ENCODE assay signal across 29 cellular contexts in the genomic region with DNA sequence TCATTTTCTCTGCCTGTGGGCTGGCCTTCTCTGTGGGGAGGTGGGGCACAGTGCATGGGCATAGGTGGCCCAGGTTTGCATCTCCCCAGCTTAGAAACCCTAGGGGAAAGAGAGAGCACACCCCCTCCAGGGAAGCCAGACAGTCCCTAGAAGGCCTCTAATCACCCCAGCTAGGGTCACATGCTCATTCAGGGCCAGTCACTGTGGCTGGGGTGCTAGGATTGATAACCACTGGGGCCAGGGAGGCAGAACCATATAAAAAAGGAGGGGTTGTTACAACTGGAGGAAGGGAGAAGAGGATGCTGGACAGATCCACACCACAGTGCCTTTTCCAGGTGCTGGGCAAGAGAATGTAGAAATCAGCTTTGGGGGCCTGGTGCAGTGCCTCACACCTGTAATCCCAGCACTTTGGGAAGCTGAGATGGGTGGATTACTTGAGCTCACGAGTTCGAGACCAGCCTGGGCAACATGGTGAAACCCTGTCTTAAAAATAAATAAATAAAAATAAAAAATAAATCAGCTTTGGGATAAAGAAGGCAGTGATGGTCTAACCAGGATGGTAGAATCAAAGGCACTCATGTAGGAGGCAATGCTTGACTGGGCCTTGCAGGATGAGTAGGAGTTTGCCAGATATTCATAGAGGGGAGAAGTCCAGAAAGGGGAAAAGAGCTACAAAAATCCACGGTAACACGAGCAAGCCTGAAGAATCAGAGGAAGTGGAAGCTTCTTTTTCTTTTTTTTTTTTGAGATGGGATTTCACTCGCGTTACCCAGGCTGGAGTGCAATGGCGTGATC. TPM values are rescaled to one million over a fixed set of nuclear protein-coding genes. Genes with fewer than 3 reads are reported as not detected.
"Had no signal": no experiment of that assay in that cellular context is flagged by ENCODE, and none has a peak within 500 bp of the region (broad histone marks: within the 10 kb centered on the region; RNA-seq: fewer than 3 reads in every experiment).

No MANE protein-coding gene starts in this region.

- H3K36me3 Mint-ChIP-seq: activated naive CD8-positive, alpha-beta T cell; memory B cell; stimulated activated memory B cell treated with anti-CD40 and anti-IgM and Interleukin-4, amounts not matched to agents 10 μg/mL and 1 μg/mL and 100 μg/mL, for 72 hours had no signal

- H3K4me3 ChIP-seq: adrenal gland, ascending aorta, esophagus squamous epithelium, gastroesophageal sphincter, heart left ventricle, sigmoid colon, smooth muscle cell, stomach, suprapubic skin, tibial nerve, vagina had no signal

- H3K4me1 ChIP-seq: adrenal gland, ascending aorta, gastroesophageal sphincter, sigmoid colon, suprapubic skin, tibial nerve, vagina had no signal

- DNase-seq: activated T-cell treated with anti-CD3 and anti-CD28 coated beads, Interleukin-2, amount 50 U/mL, for 1 hour; adrenal gland; central memory CD4-positive, alpha-beta T cell; effector memory CD4-positive, alpha-beta T cell; esophagus squamous epithelium; heart left ventricle; left colon; nucleus accumbens; sigmoid colon; stimulated activated CD4-positive, alpha-beta T cell treated with anti-CD3 and anti-CD28 coated beads, Interleukin-15, amount 100 ng/mL, for 24 hours; stomach; T1000 had no signal

- FAIRE-seq: colon, keratinocyte had no signal

- H3K27me3 ChIP-seq: adrenal gland, ascending aorta, esophagus squamous epithelium, gastroesophageal sphincter, heart left ventricle, sigmoid colon, stomach, suprapubic skin, tibial nerve, vagina had no signal

- H3K4me2 ChIP-seq: smooth muscle cell had no signal

- H3K4me1 Mint-ChIP-seq: activated T-helper 17 cell treated with anti-CD3 and anti-CD28 coated beads, Interleukin-2, amount 50 U/mL, for 72 hours; memory B cell; stimulated activated memory B cell treated with anti-CD40 and anti-IgM and Interleukin-4, amounts not matched to agents 10 μg/mL and 1 μg/mL and 100 μg/mL, for 72 hours; WTC11 had no signal

- H3K9me3 ChIP-seq: adrenal gland, ascending aorta, esophagus squamous epithelium, gastroesophageal sphincter, heart left ventricle, sigmoid colon, stomach, suprapubic skin, tibial nerve, vagina had no signal

- ATAC-seq: activated T-helper 17 cell treated with anti-CD3 and anti-CD28 coated beads, Interleukin-2, amount 50 U/mL, for 72 hours; gastroesophageal sphincter; heart left ventricle; left colon; stimulated activated memory B cell treated with anti-CD40 and anti-IgM and Interleukin-4, amounts not matched to agents 10 μg/mL and 1 μg/mL and 100 μg/mL, for 72 hours; WTC11 had no signal

- H3K27ac ChIP-seq: adrenal gland, esophagus squamous epithelium, gastroesophageal sphincter, heart left ventricle, sigmoid colon, suprapubic skin, tibial nerve, vagina had no signal

- H3K27me3 Mint-ChIP-seq: activated naive CD8-positive, alpha-beta T cell; activated T-helper 17 cell treated with anti-CD3 and anti-CD28 coated beads, Interleukin-2, amount 50 U/mL, for 72 hours had no signal

- H3K27ac Mint-ChIP-seq: activated naive CD8-positive, alpha-beta T cell; activated T-helper 17 cell treated with anti-CD3 and anti-CD28 coated beads, Interleukin-2, amount 50 U/mL, for 72 hours; memory B cell; stimulated activated memory B cell treated with anti-CD40 and anti-IgM and Interleukin-4, amounts not matched to agents 10 μg/mL and 1 μg/mL and 100 μg/mL, for 72 hours; WTC11 had no signal

- H3K9me3 Mint-ChIP-seq: activated T-helper 17 cell treated with anti-CD3 and anti-CD28 coated beads, Interleukin-2, amount 50 U/mL, for 72 hours; memory B cell; stimulated activated memory B cell treated with anti-CD40 and anti-IgM and Interleukin-4, amounts not matched to agents 10 μg/mL and 1 μg/mL and 100 μg/mL, for 72 hours; WTC11 had no signal

- H3K4me3 Mint-ChIP-seq: activated naive CD8-positive, alpha-beta T cell; activated T-helper 17 cell treated with anti-CD3 and anti-CD28 coated beads, Interleukin-2, amount 50 U/mL, for 72 hours; memory B cell; stimulated activated memory B cell treated with anti-CD40 and anti-IgM and Interleukin-4, amounts not matched to agents 10 μg/mL and 1 μg/mL and 100 μg/mL, for 72 hours; WTC11 had no signal

RNA-seq across cellular contexts. Expression of gene FBLIM1, which starts 19.5 kb away (rescaled TPM):
- total RNA-seq: activated T-helper 17 cell treated with anti-CD3 and anti-CD28 coated beads, Interleukin-2, amount 50 U/mL, for 72 hours had no signal

RNA-seq across cellular contexts. Expression of gene UQCRHL, which starts 29.3 kb away (rescaled TPM):
- total RNA-seq: ascending aorta had no signal

RNA-seq across cellular contexts. Expression of gene TMEM82, which starts 35.8 kb away (rescaled TPM):
- total RNA-seq: activated T-helper 17 cell treated with anti-CD3 and anti-CD28 coated beads, Interleukin-2, amount 50 U/mL, for 72 hours; ascending aorta; esophagus squamous epithelium; gastroesophageal sphincter; heart left ventricle; lower leg skin; myocyte; renal cortical epithelial cell; smooth muscle cell; suprapubic skin; tibial nerve; vagina had no signal
- polyA plus RNA-seq: adrenal gland, heart left ventricle, keratinocyte, neural cell, smooth muscle cell had no signal
